ENCODE assay signal across 9 cellular contexts in the genomic region with DNA sequence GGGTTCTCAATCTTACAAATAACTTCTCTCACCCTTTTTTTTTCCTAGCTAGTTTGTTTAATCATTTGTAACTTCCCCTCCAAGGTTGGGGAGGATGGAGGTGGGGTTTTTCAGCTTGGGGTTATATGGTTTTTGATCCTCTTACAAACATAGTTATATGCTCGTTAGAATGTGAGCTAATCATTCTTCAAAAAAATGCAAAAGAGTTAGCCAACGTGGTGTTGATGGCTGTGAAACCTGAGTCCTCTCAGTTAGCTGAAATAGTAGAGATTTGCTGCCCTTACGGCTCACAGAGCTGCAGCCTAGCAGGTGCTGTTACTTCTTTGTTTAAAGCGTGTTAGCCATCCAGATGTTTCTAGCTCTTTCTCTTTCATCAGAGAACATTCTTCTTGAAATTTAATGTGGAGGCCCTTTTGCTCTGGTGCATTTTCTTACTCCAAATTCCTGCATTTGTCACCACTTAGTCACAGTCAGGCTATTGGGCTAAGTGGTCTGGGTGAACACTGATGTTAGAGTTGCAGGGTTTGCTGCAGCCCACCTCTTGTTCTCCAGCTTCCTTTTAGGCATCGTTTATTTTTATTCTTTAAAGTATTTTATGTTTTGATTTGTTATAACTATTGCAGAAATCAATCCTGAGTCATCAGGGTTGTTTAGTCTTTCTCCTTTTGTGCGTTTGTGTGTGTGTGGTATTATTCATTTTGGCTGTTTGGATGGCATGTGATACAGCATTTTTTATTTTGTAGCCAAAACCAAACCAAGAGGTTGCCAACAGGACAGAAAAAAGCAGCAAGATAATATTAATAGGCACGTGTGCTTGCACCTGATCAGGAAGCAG. TPM values are rescaled to one million over a fixed set of nuclear protein-coding genes. Genes with fewer than 3 reads are reported as not detected.
DNase-seq lines count a peak whose midpoint lies in the region; ATAC-seq and TF ChIP-seq lines count a peak whose summit lies in the region.
"Had no signal": no experiment of that assay in that cellular context is flagged by ENCODE, and none has a peak within 500 bp of the region (broad histone marks: within the 10 kb centered on the region; RNA-seq: fewer than 3 reads in every experiment).

No MANE protein-coding gene starts in this region.

- peaks cover 60% of the 10 kb centered on the region for H3K4me1 Mint-ChIP-seq in MCF 10A (ENCODE audit: insufficient read depth, unreplicated experiment)

- H3K27me3 ChIP-seq in breast epithelium (no peaks in the 10 kb centered on the region), vagina (no peaks in the 10 kb centered on the region)

- no peaks in the 10 kb centered on the region for H3K9me3 Mint-ChIP-seq in MCF 10A (ENCODE audit: unreplicated experiment)
- H3K9me3 Mint-ChIP-seq: activated naive CD4-positive, alpha-beta T cell treated with anti-CD3 and anti-CD28 coated beads, Interleukin-2, amount 50 U/mL, for 24 hours had no signal

- ATAC-seq in HG03139 (IDR thresholded peaks at IDR 0.05; ENCODE audit: unreplicated experiment) (peak; percentile 95), sciatic nerve (no peak)

- no peak for TF ChIP-seq POLR2A in breast epithelium (IDR thresholded peaks at IDR 0.05)
- TF ChIP-seq POLR2A in vagina (IDR thresholded peaks at IDR 0.05): no peak

- intact Hi-C loops in MCF 10A (cut with micrococcal nuclease): no loop called here
- intact Hi-C loops in breast epithelium (cut with DNase I; ENCODE audit: low total_unique reads): no loop called here
- intact Hi-C loops in vagina (cut with DNase I): no loop called here
- intact Hi-C loops in sciatic nerve (cut with DNase I): no loop called here

- peak overlapping the region; percentile 65 for H3K27ac Mint-ChIP-seq in MCF 10A (ENCODE audit: low read depth, unreplicated experiment)
- H3K27ac Mint-ChIP-seq: activated naive CD4-positive, alpha-beta T cell treated with anti-CD3 and anti-CD28 coated beads, Interleukin-2, amount 50 U/mL, for 24 hours had no signal

- no peak for TF ChIP-seq CTCF in MCF 10A (IDR thresholded peaks at IDR 0.05; ENCODE audit: unreplicated experiment)
- no peak for TF ChIP-seq CTCF in breast epithelium (IDR thresholded peaks at IDR 0.05)
- no peak for TF ChIP-seq CTCF in cardiac fibroblast (IDR thresholded peaks at IDR 0.05; ENCODE audit: low read depth, low read length)
- no peak for TF ChIP-seq CTCF in vagina (IDR thresholded peaks at IDR 0.05)

- no peaks in the 10 kb centered on the region for H3K4me1 ChIP-seq in breast epithelium
- peaks cover 44% of the 10 kb centered on the region for H3K4me1 ChIP-seq in vagina

- peak overlapping the region; percentile 3 for H3K4me3 Mint-ChIP-seq in MCF 10A (ENCODE audit: unreplicated experiment)
- H3K4me3 Mint-ChIP-seq: activated naive CD4-positive, alpha-beta T cell treated with anti-CD3 and anti-CD28 coated beads, Interleukin-2, amount 50 U/mL, for 24 hours had no signal

- H3K36me3 Mint-ChIP-seq in MCF 10A (ENCODE audit: insufficient read depth, unreplicated experiment): no peaks in the 10 kb centered on the region
- H3K36me3 Mint-ChIP-seq: activated naive CD4-positive, alpha-beta T cell treated with anti-CD3 and anti-CD28 coated beads, Interleukin-2, amount 50 U/mL, for 24 hours had no signal

- no peaks in the 10 kb centered on the region for H3K27me3 Mint-ChIP-seq in MCF 10A (ENCODE audit: insufficient read depth, unreplicated experiment)
- H3K27me3 Mint-ChIP-seq: activated naive CD4-positive, alpha-beta T cell treated with anti-CD3 and anti-CD28 coated beads, Interleukin-2, amount 50 U/mL, for 24 hours had no signal

- H3K27ac ChIP-seq in breast epithelium (no peak overlapping the region), vagina (peak overlapping the region; percentile 57)

- peak; percentile 59 for DNase-seq in MCF 10A (ENCODE audit: unreplicated experiment)
- no peak for DNase-seq in breast epithelium (ENCODE audit: low spot score in 2 of 2)
- peak; percentile 42 to 89 for DNase-seq in cardiac fibroblast (ENCODE audit: low read depth in 2 of 2)
- no peak for DNase-seq in vagina (ENCODE audit: extremely low spot score in 2 of 2)
- no peak for DNase-seq in sciatic nerve (ENCODE audit: low spot score)
- no peak for DNase-seq in activated CD4-positive, alpha-beta T cell treated with anti-CD3 and anti-CD28 coated beads, Interleukin-2, amount 50 U/mL, for 1 hour
- no peak for DNase-seq in activated effector memory CD4-positive, alpha-beta T cell treated with Interleukin-2 at 50 U/mL for 16 hours

- H3K36me3 ChIP-seq in breast epithelium (no peaks in the 10 kb centered on the region), vagina (no peaks in the 10 kb centered on the region)

- POLR2A ChIA-PET in MCF 10A (lab: Yijun Ruan, JAX): interaction anchor here (0.5 to 9.8 kb wide), 16 partner anchors 9 to 217 kb away, joined by 3 to 263 read pairs (median 4); partner anchors contain the start of genes GCC2 and LIMS1

- CTCF ChIA-PET in MCF 10A (lab: Yijun Ruan, JAX): interaction anchor here (0.7 to 6.2 kb wide), 11 partner anchors 11 to 1007 kb away, joined by 3 to 58 read pairs (median 3); partner anchors contain the start of gene LIMS1

- H3K9me3 ChIP-seq in breast epithelium: no peaks in the 10 kb centered on the region
- H3K9me3 ChIP-seq in vagina: no peaks in the 10 kb centered on the region

- BruUV-seq in MCF 10A (replicated peaks; lab: Mats Ljungman, UMichigan): no TSS peak

- H3K4me3 ChIP-seq in breast epithelium (no peak overlapping the region), cardiac fibroblast (replicated peaks in 1 of 2; ENCODE audit: low read depth in 2 of 2, low read length in 2 of 2) (no peak overlapping the region), vagina (no peak overlapping the region)

RNA-seq across cellular contexts. Expression of gene LIMS1, which starts 41.1 kb away (rescaled TPM):
- total RNA-seq in MCF 10A (2022): 70.9 and 74.9 TPM in 2 replicates
- 100 to 1,000 TPM in 1 of 3 donors, 10 to 100 TPM in 2; 66.5 to 123 (median 93.1) TPM for total RNA-seq in breast epithelium
- 66.0 TPM for total RNA-seq in vagina
- 50.2 TPM for total RNA-seq in sciatic nerve

Comparison
In these comparisons a context has a peak if more than half of its experiments do, and no peak if none do; other contexts are left out.
1. DNase-seq: peak in MCF 10A (single experiment) and cardiac fibroblast (2 of 2); none in breast epithelium (0 of 2), vagina (0 of 2), sciatic nerve (single experiment), activated CD4-positive, alpha-beta T cell treated with anti-CD3 and anti-CD28 coated beads, Interleukin-2, amount 50 U/mL, for 1 hour (single experiment) and activated effector memory CD4-positive, alpha-beta T cell treated with Interleukin-2 at 50 U/mL for 16 hours (single experiment).